ENCODE assay signal across 1 cellular context in the genomic region with DNA sequence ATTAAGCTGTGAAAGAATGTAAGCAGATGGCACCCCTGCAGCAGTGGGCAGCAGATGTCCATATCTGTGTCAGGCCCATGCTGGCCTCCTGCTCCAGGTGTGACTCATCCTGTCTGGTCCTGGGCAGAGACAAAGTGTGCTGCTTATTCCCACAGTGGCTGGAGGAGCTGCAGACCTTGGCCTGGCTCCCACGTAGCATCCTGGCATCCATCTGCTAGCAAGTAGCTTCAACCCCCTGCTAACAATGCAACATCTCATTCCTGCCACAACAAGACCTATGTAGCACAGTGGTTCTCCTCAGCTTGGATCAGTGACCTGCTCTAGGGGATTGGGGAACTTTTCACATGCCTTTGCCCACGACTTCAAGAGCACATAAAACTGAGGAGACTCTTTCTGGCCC.
TF ChIP-seq lines count a peak whose summit lies in the region.

No MANE protein-coding gene starts in this region.

TF ChIP-seq in SK-N-SH, 30 proteins besides CTCF, POLR2A, EP300 and RAD21 (continued from another document):
- TF ChIP-seq, protein P1, sequence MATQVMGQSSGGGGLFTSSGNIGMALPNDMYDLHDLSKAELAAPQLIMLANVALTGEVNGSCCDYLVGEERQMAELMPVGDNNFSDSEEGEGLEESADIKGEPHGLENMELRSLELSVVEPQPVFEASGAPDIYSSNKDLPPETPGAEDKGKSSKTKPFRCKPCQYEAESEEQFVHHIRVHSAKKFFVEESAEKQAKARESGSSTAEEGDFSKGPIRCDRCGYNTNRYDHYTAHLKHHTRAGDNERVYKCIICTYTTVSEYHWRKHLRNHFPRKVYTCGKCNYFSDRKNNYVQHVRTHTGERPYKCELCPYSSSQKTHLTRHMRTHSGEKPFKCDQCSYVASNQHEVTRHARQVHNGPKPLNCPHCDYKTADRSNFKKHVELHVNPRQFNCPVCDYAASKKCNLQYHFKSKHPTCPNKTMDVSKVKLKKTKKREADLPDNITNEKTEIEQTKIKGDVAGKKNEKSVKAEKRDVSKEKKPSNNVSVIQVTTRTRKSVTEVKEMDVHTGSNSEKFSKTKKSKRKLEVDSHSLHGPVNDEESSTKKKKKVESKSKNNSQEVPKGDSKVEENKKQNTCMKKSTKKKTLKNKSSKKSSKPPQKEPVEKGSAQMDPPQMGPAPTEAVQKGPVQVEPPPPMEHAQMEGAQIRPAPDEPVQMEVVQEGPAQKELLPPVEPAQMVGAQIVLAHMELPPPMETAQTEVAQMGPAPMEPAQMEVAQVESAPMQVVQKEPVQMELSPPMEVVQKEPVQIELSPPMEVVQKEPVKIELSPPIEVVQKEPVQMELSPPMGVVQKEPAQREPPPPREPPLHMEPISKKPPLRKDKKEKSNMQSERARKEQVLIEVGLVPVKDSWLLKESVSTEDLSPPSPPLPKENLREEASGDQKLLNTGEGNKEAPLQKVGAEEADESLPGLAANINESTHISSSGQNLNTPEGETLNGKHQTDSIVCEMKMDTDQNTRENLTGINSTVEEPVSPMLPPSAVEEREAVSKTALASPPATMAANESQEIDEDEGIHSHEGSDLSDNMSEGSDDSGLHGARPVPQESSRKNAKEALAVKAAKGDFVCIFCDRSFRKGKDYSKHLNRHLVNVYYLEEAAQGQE (IDR thresholded peaks at IDR 0.05; ENCODE audit: low read depth, low read length) = no peak
- TF ChIP-seq RXRA (IDR thresholded peaks at IDR 0.05; ENCODE audit: borderline replicate concordance, low read depth) (no peak), CHD2 (IDR thresholded peaks at IDR 0.05; ENCODE audit: low read length, partially characterized antibody) (peak; percentile 27)
- TF ChIP-seq, protein P2, sequence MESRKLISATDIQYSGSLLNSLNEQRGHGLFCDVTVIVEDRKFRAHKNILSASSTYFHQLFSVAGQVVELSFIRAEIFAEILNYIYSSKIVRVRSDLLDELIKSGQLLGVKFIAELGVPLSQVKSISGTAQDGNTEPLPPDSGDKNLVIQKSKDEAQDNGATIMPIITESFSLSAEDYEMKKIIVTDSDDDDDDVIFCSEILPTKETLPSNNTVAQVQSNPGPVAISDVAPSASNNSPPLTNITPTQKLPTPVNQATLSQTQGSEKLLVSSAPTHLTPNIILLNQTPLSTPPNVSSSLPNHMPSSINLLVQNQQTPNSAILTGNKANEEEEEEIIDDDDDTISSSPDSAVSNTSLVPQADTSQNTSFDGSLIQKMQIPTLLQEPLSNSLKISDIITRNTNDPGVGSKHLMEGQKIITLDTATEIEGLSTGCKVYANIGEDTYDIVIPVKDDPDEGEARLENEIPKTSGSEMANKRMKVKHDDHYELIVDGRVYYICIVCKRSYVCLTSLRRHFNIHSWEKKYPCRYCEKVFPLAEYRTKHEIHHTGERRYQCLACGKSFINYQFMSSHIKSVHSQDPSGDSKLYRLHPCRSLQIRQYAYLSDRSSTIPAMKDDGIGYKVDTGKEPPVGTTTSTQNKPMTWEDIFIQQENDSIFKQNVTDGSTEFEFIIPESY (IDR thresholded peaks at IDR 0.05; ENCODE audit: borderline replicate concordance, low read depth) = no peak
- TF ChIP-seq, protein P3, sequence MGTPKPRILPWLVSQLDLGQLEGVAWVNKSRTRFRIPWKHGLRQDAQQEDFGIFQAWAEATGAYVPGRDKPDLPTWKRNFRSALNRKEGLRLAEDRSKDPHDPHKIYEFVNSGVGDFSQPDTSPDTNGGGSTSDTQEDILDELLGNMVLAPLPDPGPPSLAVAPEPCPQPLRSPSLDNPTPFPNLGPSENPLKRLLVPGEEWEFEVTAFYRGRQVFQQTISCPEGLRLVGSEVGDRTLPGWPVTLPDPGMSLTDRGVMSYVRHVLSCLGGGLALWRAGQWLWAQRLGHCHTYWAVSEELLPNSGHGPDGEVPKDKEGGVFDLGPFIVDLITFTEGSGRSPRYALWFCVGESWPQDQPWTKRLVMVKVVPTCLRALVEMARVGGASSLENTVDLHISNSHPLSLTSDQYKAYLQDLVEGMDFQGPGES (IDR thresholded peaks at IDR 0.05; ENCODE audit: low read depth, low read length) = no peak
